In the genomic region with DNA sequence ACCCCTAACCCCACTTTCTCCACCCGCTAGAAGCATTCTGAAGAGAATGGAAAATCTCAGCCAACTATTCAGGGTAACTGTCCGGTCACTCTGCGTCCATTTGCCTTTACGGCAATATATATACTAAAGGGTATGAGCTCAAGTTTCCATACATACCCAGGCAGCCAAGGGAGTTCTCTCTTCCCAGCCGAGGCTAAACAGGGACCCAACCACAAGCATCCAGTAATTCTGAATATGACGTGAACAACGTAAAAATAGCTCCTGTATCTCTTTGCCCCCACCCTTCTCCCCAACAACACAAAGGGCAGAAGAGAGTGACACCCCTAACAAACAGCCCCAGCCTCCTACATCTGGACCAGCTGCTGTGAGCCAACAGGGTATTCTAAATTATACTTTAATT, we compare ENCODE assay signal across 22 cellular contexts.
DNase-seq lines count a peak whose midpoint lies in the region; ATAC-seq and TF ChIP-seq lines count a peak whose summit lies in the region.
"Had no signal": no experiment of that assay in that cellular context is flagged by ENCODE, and none has a peak within 500 bp of the region (broad histone marks: within the 10 kb centered on the region; RNA-seq: fewer than 3 reads in every experiment).

No MANE protein-coding gene starts in this region.

- intact Hi-C loops in CD8-positive, alpha-beta T cell (cut with DNase I, micrococcal nuclease), result no loop called here
- intact Hi-C loops in dorsolateral prefrontal cortex (cut with DNase I), result no loop called here

- no peak overlapping the region for H3K4me3 Mint-ChIP-seq in CD8-positive, alpha-beta T cell
- no peak overlapping the region for H3K4me3 Mint-ChIP-seq in nephron progenitor cell
- H3K4me3 Mint-ChIP-seq: activated CD4-positive, alpha-beta memory T cell treated with anti-CD3 and anti-CD28 coated beads, Interleukin-2, amount 10 ng/mL, durations not matched to agents 7 days and 5 days; activated naive CD8-positive, alpha-beta T cell; neural crest cell had no signal

- TF ChIP-seq CTCF in CD8-positive, alpha-beta T cell (IDR thresholded peaks at IDR 0.05), result no peak
- TF ChIP-seq CTCF in dorsolateral prefrontal cortex (IDR thresholded peaks at IDR 0.05 in 54 of 56, conservative IDR thresholded peaks at IDR 0.05 in 2 of 56; ENCODE audit: low read depth in 1 of 56, partially characterized antibody in 56 of 56) (no peak), nephron progenitor cell (IDR thresholded peaks at IDR 0.05) (no peak), RWPE1 (conservative IDR thresholded peaks at IDR 0.05; ENCODE audit: low read depth) (no peak)

- H3K27ac Mint-ChIP-seq in CD8-positive, alpha-beta T cell, result peak overlapping the region; percentile 15
- peak overlapping the region; percentile 75 for H3K27ac Mint-ChIP-seq in nephron progenitor cell
- H3K27ac Mint-ChIP-seq: activated CD4-positive, alpha-beta memory T cell treated with anti-CD3 and anti-CD28 coated beads, Interleukin-2, amount 10 ng/mL, durations not matched to agents 7 days and 5 days had no signal

- no peak overlapping the region for H3K4me3 ChIP-seq in CD8-positive, alpha-beta T cell (ENCODE audit: low read depth, low read length)
- H3K4me3 ChIP-seq in dorsolateral prefrontal cortex, result no peak overlapping the region
- no peak overlapping the region for H3K4me3 ChIP-seq in effector memory CD4-positive, alpha-beta T cell (ENCODE audit: insufficient read depth, low read depth, low read length, poor library complexity, severe bottlenecking)
- H3K4me3 ChIP-seq: K562, tibial nerve had no signal

- CTCF ChIA-PET in CD8-positive, alpha-beta T cell (lab: Charles Lee), result interaction anchor here (0.7 kb wide), 1 partner anchor 126 kb away, joined by 3 read pairs; no protein-coding TSS in a partner anchor
- CTCF ChIA-PET in RWPE1 (lab: Yijun Ruan, JAX), result no interaction called here

- H3K27me3 Mint-ChIP-seq in CD8-positive, alpha-beta T cell (ENCODE audit: low read depth), result no peaks in the 10 kb centered on the region
- no peaks in the 10 kb centered on the region for H3K27me3 Mint-ChIP-seq in nephron progenitor cell (ENCODE audit: low read depth, poor library complexity)
- H3K27me3 Mint-ChIP-seq: activated CD4-positive, alpha-beta memory T cell treated with anti-CD3 and anti-CD28 coated beads, Interleukin-2, amount 10 ng/mL, durations not matched to agents 7 days and 5 days; activated naive CD8-positive, alpha-beta T cell had no signal

- H3K4me1 Mint-ChIP-seq in CD8-positive, alpha-beta T cell (ENCODE audit: low read depth), result peaks cover 75% of the 10 kb centered on the region
- H3K4me1 Mint-ChIP-seq in nephron progenitor cell, result peaks cover 92% of the 10 kb centered on the region

- ATAC-seq in CD8-positive, alpha-beta T cell, result no peak
- ATAC-seq: K562 had no signal

- POLR2A ChIA-PET in CD8-positive, alpha-beta T cell (lab: Charles Lee), result interaction anchor here (1.0 kb wide), 1 partner anchor 24 kb away, joined by 3 read pairs; no protein-coding TSS in a partner anchor
- POLR2A ChIA-PET in RWPE1 (lab: Yijun Ruan, JAX; ENCODE audit: low non-redundant PET), result no interaction called here

- H3K4me1 ChIP-seq in CD8-positive, alpha-beta T cell (ENCODE audit: insufficient read depth, low read length), result peaks cover 11% of the 10 kb centered on the region
- H3K4me1 ChIP-seq in effector memory CD4-positive, alpha-beta T cell (ENCODE audit: control insufficient read depth, insufficient read depth, low read length, poor library complexity, severe bottlenecking), result no peaks in the 10 kb centered on the region
- H3K4me1 ChIP-seq: Caco-2 had no signal

- no peak overlapping the region for H3K27ac ChIP-seq in CD8-positive, alpha-beta T cell (ENCODE audit: low read depth, low read length)
- H3K27ac ChIP-seq in dorsolateral prefrontal cortex (peak overlapping the region in 36 of 59 donors; percentile 1 to 96 (median 58)), RWPE1 (no peak overlapping the region)
- no peak overlapping the region for H3K27ac ChIP-seq in effector memory CD4-positive, alpha-beta T cell (ENCODE audit: insufficient read depth, low read length, poor library complexity, severe bottlenecking)

- no peaks in the 10 kb centered on the region for H3K27me3 ChIP-seq in CD8-positive, alpha-beta T cell (ENCODE audit: insufficient read depth, low read length)
- H3K27me3 ChIP-seq in dorsolateral prefrontal cortex, result no peaks in the 10 kb centered on the region
- H3K27me3 ChIP-seq in effector memory CD4-positive, alpha-beta T cell (replicated peaks; ENCODE audit: control insufficient read depth, insufficient read depth, low read length, poor library complexity, severe bottlenecking), result no peaks in the 10 kb centered on the region
- H3K27me3 ChIP-seq: tibial nerve had no signal

- H3K9me3 ChIP-seq in CD8-positive, alpha-beta T cell (ENCODE audit: low read length), result no peaks in the 10 kb centered on the region
- H3K9me3 ChIP-seq in effector memory CD4-positive, alpha-beta T cell (ENCODE audit: control insufficient read depth, low read length), result no peaks in the 10 kb centered on the region
- H3K9me3 ChIP-seq: Caco-2, tibial nerve had no signal

- H3K9me3 Mint-ChIP-seq in CD8-positive, alpha-beta T cell, result no peaks in the 10 kb centered on the region
- H3K9me3 Mint-ChIP-seq in nephron progenitor cell, result no peaks in the 10 kb centered on the region
- H3K9me3 Mint-ChIP-seq: activated CD4-positive, alpha-beta memory T cell treated with anti-CD3 and anti-CD28 coated beads, Interleukin-2, amount 10 ng/mL, durations not matched to agents 7 days and 5 days; neural crest cell had no signal

- DNase-seq in CD8-positive, alpha-beta T cell, result no peak
- DNase-seq in NCI-H69 (lab: John Stamatoyannopoulos, UW) (peak; percentile 10), dorsolateral prefrontal cortex (no peak), nephron progenitor cell (no peak), RWPE1 (ENCODE audit: low spot score) (no peak), ecto neural progenitor cell (ENCODE audit: low spot score) (no peak)
- DNase-seq in effector memory CD4-positive, alpha-beta T cell, result no peak
- DNase-seq: activated CD4-positive, alpha-beta memory T cell treated with anti-CD3 and anti-CD28 coated beads, Interleukin-2, amount 10 ng/mL, durations not matched to agents 7 days and 5 days; activated T-cell treated with anti-CD3 and anti-CD28 coated beads, Interleukin-2, amount 50 U/mL, for 1 hour; Caco-2; cortex of kidney; H7; hypothalamus; NCI-H146; OCI-M1; SHP77 treated with DMSO at 0.1 percent for 48 hours; stimulated activated CD4-positive, alpha-beta T cell treated with anti-CD3 and anti-CD28 coated beads, Interleukin-2, amount 100 ng/mL, for 24 hours; stimulated activated naive CD4-positive, alpha-beta T cell treated with Interleukin-2 at 50 U/mL for 16 hours had no signal

- H3K36me3 ChIP-seq in CD8-positive, alpha-beta T cell (ENCODE audit: insufficient read depth, low read length), result no peaks in the 10 kb centered on the region
- H3K36me3 ChIP-seq in effector memory CD4-positive, alpha-beta T cell (ENCODE audit: control insufficient read depth, insufficient read depth, low read length), result no peaks in the 10 kb centered on the region
- H3K36me3 ChIP-seq: tibial nerve had no signal

- H3K36me3 Mint-ChIP-seq in CD8-positive, alpha-beta T cell, result peaks cover 14% of the 10 kb centered on the region
- peaks cover 25% of the 10 kb centered on the region for H3K36me3 Mint-ChIP-seq in nephron progenitor cell (ENCODE audit: low read depth)

Comparison
In these comparisons a context has a peak if more than half of its experiments do, and no peak if none do; other contexts are left out.
1. H3K27ac ChIP-seq: peak in dorsolateral prefrontal cortex (36 of 59); none in CD8-positive, alpha-beta T cell (single experiment), RWPE1 (single experiment) and effector memory CD4-positive, alpha-beta T cell (single experiment).